Comparison of ENCODE assay signal across 11 cellular contexts in genomic region chr16:2981899-2982250, GRCh38.
DNase-seq lines count a peak whose midpoint lies in the region; ATAC-seq and TF ChIP-seq lines count a peak whose summit lies in the region.
"Had no signal": no experiment of that assay in that cellular context is flagged by ENCODE, and none has a peak within 500 bp of the region (broad histone marks: within the 10 kb centered on the region; RNA-seq: fewer than 3 reads in every experiment).

No MANE protein-coding gene starts in this region.

- H3K36me3 Mint-ChIP-seq in T-helper 1 cell treated with Interleukin-12 subunit alpha and Interleukin-12 subunit beta and Interleukin-4 antibody, amounts not matched to agents 30 μg/mL and 1 μg/mL, for 36 hours (ENCODE audit: low read depth): peaks cover 1% of the 10 kb centered on the region
- peaks cover 9% of the 10 kb centered on the region for H3K36me3 Mint-ChIP-seq in central memory CD8-positive, alpha-beta T cell (ENCODE audit: insufficient read depth)
- no peaks in the 10 kb centered on the region for H3K36me3 Mint-ChIP-seq in nephron (ENCODE audit: low read depth)

- DNase-seq in T-helper 1 cell: no peak
- peak; percentile 38 for DNase-seq in NCI-H69 (lab: John Stamatoyannopoulos, UW)
- no peak for DNase-seq in central memory CD8-positive, alpha-beta T cell (ENCODE audit: low spot score in 2 of 2)
- DNase-seq in NCI-H1092 treated with DMSO at 0.1 percent for 48 hours (lab: John Stamatoyannopoulos, UW): no peak
- DNase-seq in NOMO-1 treated with DMSO at 0.1 percent for 48 hours (lab: John Stamatoyannopoulos, UW; ENCODE audit: unreplicated experiment): no peak
- DNase-seq: NCI-H748 treated with DMSO at 0.1 percent for 48 hours, ovary, stomach had no signal

- peak overlapping the region; percentile 67 for H3K27ac Mint-ChIP-seq in T-helper 1 cell treated with Interleukin-12 subunit alpha and Interleukin-12 subunit beta and Interleukin-4 antibody, amounts not matched to agents 30 μg/mL and 1 μg/mL, for 36 hours
- H3K27ac Mint-ChIP-seq in central memory CD8-positive, alpha-beta T cell (ENCODE audit: low read depth): peak overlapping the region; percentile 86
- peak overlapping the region; percentile 78 to 88 (median 84) for H3K27ac Mint-ChIP-seq in nephron

- H3K9me3 Mint-ChIP-seq in T-helper 1 cell treated with Interleukin-12 subunit alpha and Interleukin-12 subunit beta and Interleukin-4 antibody, amounts not matched to agents 30 μg/mL and 1 μg/mL, for 36 hours: no peaks in the 10 kb centered on the region
- H3K9me3 Mint-ChIP-seq in central memory CD8-positive, alpha-beta T cell: no peaks in the 10 kb centered on the region
- no peaks in the 10 kb centered on the region for H3K9me3 Mint-ChIP-seq in nephron

- no peak for TF ChIP-seq CTCF in nephron (IDR thresholded peaks at IDR 0.05; ENCODE audit: unreplicated experiment in 3 of 3)

- peaks cover 12% of the 10 kb centered on the region for H3K4me1 Mint-ChIP-seq in T-helper 1 cell treated with Interleukin-12 subunit alpha and Interleukin-12 subunit beta and Interleukin-4 antibody, amounts not matched to agents 30 μg/mL and 1 μg/mL, for 36 hours (ENCODE audit: low read depth)
- peaks cover 10% of the 10 kb centered on the region for H3K4me1 Mint-ChIP-seq in central memory CD8-positive, alpha-beta T cell
- peaks cover 22% of the 10 kb centered on the region for H3K4me1 Mint-ChIP-seq in nephron

- no peak for ATAC-seq in central memory CD8-positive, alpha-beta T cell (replicated peaks; ENCODE audit: extremely low read depth, poor library complexity, severe bottlenecking)
- no peak for ATAC-seq in HG02623 (IDR thresholded peaks at IDR 0.05; ENCODE audit: unreplicated experiment)

- H3K4me3 Mint-ChIP-seq in T-helper 1 cell treated with Interleukin-12 subunit alpha and Interleukin-12 subunit beta and Interleukin-4 antibody, amounts not matched to agents 30 μg/mL and 1 μg/mL, for 36 hours: peak overlapping the region; percentile 81
- H3K4me3 Mint-ChIP-seq in central memory CD8-positive, alpha-beta T cell: peak overlapping the region; percentile 71
- peak overlapping the region; percentile 83 to 93 (median 84) for H3K4me3 Mint-ChIP-seq in nephron

- peaks cover 7% of the 10 kb centered on the region for H3K27me3 Mint-ChIP-seq in T-helper 1 cell treated with Interleukin-12 subunit alpha and Interleukin-12 subunit beta and Interleukin-4 antibody, amounts not matched to agents 30 μg/mL and 1 μg/mL, for 36 hours (ENCODE audit: low read depth)
- H3K27me3 Mint-ChIP-seq in central memory CD8-positive, alpha-beta T cell: no peaks in the 10 kb centered on the region
- peaks cover 8% of the 10 kb centered on the region for H3K27me3 Mint-ChIP-seq in nephron (ENCODE audit: low read depth)
